1 cellular context compared by ENCODE assay signal in the genomic region with DNA sequence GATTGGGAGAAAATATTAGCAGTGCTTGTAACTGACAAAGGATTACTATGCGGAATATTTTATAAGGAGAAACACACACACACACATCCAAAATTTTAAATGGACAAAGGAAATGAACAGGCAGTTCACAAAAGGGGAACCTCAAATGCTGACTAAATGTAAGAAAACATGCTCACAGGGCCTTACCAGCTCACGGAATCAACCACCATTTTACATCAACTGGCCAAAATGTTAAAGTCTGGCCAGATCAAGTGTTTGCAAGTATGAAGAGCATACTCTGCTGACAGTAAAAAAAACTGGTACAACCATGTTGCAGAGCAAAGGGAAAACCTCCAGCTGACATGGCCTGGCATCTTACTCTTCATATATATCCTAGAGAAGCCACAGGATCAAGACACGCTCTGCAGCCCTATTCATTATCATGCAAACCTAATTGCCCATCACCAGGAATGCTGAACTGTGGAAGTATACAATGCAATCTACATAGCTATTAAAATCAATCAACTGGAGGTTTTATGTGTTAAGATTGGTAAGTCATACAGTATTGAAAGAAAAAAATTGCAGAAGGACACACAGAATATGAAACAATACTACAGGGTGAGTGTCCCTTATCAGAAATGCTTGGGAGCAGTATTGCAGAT.
TF ChIP-seq lines count a peak whose summit lies in the region.

No MANE protein-coding gene starts in this region.

TF ChIP-seq in H1, 55 proteins besides CTCF, POLR2A, EP300 and RAD21 (continued from another document):
- TF ChIP-seq CBX5 (IDR thresholded peaks at IDR 0.05; ENCODE audit: low read depth, low read length) (no peak), MAFK (IDR thresholded peaks at IDR 0.05; ENCODE audit: low read depth, low read length) (no peak), NANOG (IDR thresholded peaks at IDR 0.05; ENCODE audit: insufficient read depth, low read depth, low read length, poor library complexity, severe bottlenecking) (peak; percentile 55), POU5F1 (IDR thresholded peaks at IDR 0.05; ENCODE audit: low read depth, low read length) (0 out of 2 replicates have a peak, but pooled peaks have one; percentile 51), GABPA (IDR thresholded peaks at IDR 0.05; ENCODE audit: borderline replicate concordance, insufficient read depth, low read length) (no peak), CTBP2 (IDR thresholded peaks at IDR 0.05; ENCODE audit: borderline replicate concordance, insufficient read depth, insufficient read length, low read length) (no peak), YY1 (IDR thresholded peaks at IDR 0.05; ENCODE audit: low read depth, low read length) (no peak), NRF1 (IDR thresholded peaks at IDR 0.05; ENCODE audit: low read depth, low read length) (no peak), JUN (IDR thresholded peaks at IDR 0.05; ENCODE audit: low read depth, low read length) (no peak)
- TF ChIP-seq, protein P1, sequence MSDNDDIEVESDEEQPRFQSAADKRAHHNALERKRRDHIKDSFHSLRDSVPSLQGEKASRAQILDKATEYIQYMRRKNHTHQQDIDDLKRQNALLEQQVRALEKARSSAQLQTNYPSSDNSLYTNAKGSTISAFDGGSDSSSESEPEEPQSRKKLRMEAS (IDR thresholded peaks at IDR 0.05): no peak
